8 cellular contexts compared by ENCODE assay signal in genomic region chr13:72781461-72782439, GRCh38. TPM values are rescaled to one million over a fixed set of nuclear protein-coding genes. Genes with fewer than 3 reads are reported as not detected.
DNase-seq lines count a peak whose midpoint lies in the region; ATAC-seq and TF ChIP-seq lines count a peak whose summit lies in the region.

Gene DIS3 (minus strand): TSS chr13:72781900. CDS start chr13:72781832, 68 bp downstream.
Gene PIBF1 (plus strand): TSS chr13:72782133. CDS start chr13:72783470, 1,337 bp downstream.

- H3K36me3 ChIP-seq in liver (ENCODE audit: control insufficient read depth in 4 of 4, insufficient read depth in 3 of 4, low read depth in 1 of 4, low read length in 3 of 4): peaks cover 0 to 15% (median 14%) of the 10 kb centered on the region in 4 donors

- peak within 1 kb of the TSS; percentile 73 to 97 (median 97) for H3K4me3 ChIP-seq in liver (ENCODE audit: low read depth in 1 of 3, low read length in 3 of 3)

- H3K4me3 Mint-ChIP-seq in CD4-positive, alpha-beta T cell: peak within 1 kb of the TSS; percentile 98

- peaks cover 75% of the 10 kb centered on the region for H3K36me3 Mint-ChIP-seq in CD4-positive, alpha-beta T cell (ENCODE audit: low read depth)

- intact Hi-C loops in CD4-positive, alpha-beta T cell (cut with DNase I, micrococcal nuclease): loop anchor here (2.0 kb wide), 2 partner anchors 53 to 55 kb away; partner anchors contain the start of genes BORA (in 1 of the 2) and MZT1 (in 1 of the 2)

- H3K9me3 ChIP-seq in CD4-positive, alpha-beta T cell (ENCODE audit: control insufficient read depth, low read length): no peaks in the 10 kb centered on the region
- no peaks in the 10 kb centered on the region for H3K9me3 ChIP-seq in liver (ENCODE audit: control insufficient read depth in 4 of 4, low read length in 3 of 4)

- POLR2A ChIA-PET in CD4-positive, alpha-beta T cell (lab: Charles Lee): interaction anchor here (0.7 to 1.7 kb wide), 2 partner anchors 14 to 54 kb away, joined by 3 read pairs; partner anchors contain the start of genes BORA and MZT1

- under 1% methylated on average over 81 of the region's 81 CpGs for WGBS in liver

- TF ChIP-seq CTCF in CD4-positive, alpha-beta T cell (IDR thresholded peaks at IDR 0.05): no peak
- peak; percentile 1 for TF ChIP-seq CTCF in liver (IDR thresholded peaks at IDR 0.05; ENCODE audit: low read depth, low read length, missing input control)

- CTCF ChIA-PET in CD4-positive, alpha-beta T cell (lab: Charles Lee): interaction anchor here (0.9 kb wide), 1 partner anchor 27 kb away, joined by 3 read pairs; no protein-coding TSS in a partner anchor

- peaks cover 7 to 29% (median 16%) of the 10 kb centered on the region in 4 donors for H3K4me1 ChIP-seq in liver (ENCODE audit: control insufficient read depth in 4 of 4, insufficient read depth in 4 of 4, low read length in 3 of 4)

- H3K9me3 Mint-ChIP-seq in CD4-positive, alpha-beta T cell: no peaks in the 10 kb centered on the region

- peaks cover 74% of the 10 kb centered on the region for H3K4me1 Mint-ChIP-seq in CD4-positive, alpha-beta T cell (ENCODE audit: low read depth)

- peak; percentile 96 for ATAC-seq in CD4-positive, alpha-beta T cell (ENCODE audit: poor library complexity)
- ATAC-seq in GM19397 (IDR thresholded peaks at IDR 0.05; ENCODE audit: unreplicated experiment) (peak; percentile 97), HG03571 (IDR thresholded peaks at IDR 0.05; ENCODE audit: unreplicated experiment) (peak; percentile 97)

- peak within 1 kb of the TSS; percentile 82 to 95 for H3K9ac ChIP-seq in liver (ENCODE audit: low read depth in 1 of 2, low read length in 2 of 2)

- H3K27ac ChIP-seq in CD4-positive, alpha-beta T cell (ENCODE audit: low read depth, low read length): peak within 1 kb of the TSS; percentile 87
- H3K27ac ChIP-seq in liver (ENCODE audit: low read depth in 1 of 2, low read length in 2 of 2): peak within 1 kb of the TSS; percentile 85 to 86

- DNase-seq in CD4-positive, alpha-beta T cell: peak; percentile 89 to 94 (median 92)
- DNase-seq in NCI-H82 (lab: John Stamatoyannopoulos, UW) (peak; percentile 100), dermis microvascular lymphatic vessel endothelial cell (ENCODE audit: low read depth in 2 of 2) (peak; percentile 92 to 98)
- DNase-seq in activated CD4-positive, alpha-beta T cell treated with anti-CD3 and anti-CD28 coated beads, Interleukin-2, amount 50 U/mL, for 48 hours: peak; percentile 96 to 97
- DNase-seq in stimulated activated CD4-positive, alpha-beta T cell treated with anti-CD3 and anti-CD28 coated beads, Interleukin-4, amount 100 ng/mL, for 24 hours: peak; percentile 98

- no peaks in the 10 kb centered on the region for H3K27me3 Mint-ChIP-seq in CD4-positive, alpha-beta T cell

- H3K27ac Mint-ChIP-seq in CD4-positive, alpha-beta T cell: peak within 1 kb of the TSS; percentile 95

- no peaks in the 10 kb centered on the region for H3K27me3 ChIP-seq in CD4-positive, alpha-beta T cell (ENCODE audit: control insufficient read depth, insufficient read depth, low read length)
- no peaks in the 10 kb centered on the region for H3K27me3 ChIP-seq in liver (ENCODE audit: control insufficient read depth in 4 of 4, insufficient read depth in 4 of 4, low read length in 3 of 4)

- TF ChIP-seq RAD21 in liver (IDR thresholded peaks at IDR 0.05): peak; percentile 15 to 21

TF ChIP-seq in liver, 16 proteins besides CTCF, POLR2A, EP300 and RAD21:
- peak; percentile 98 to 99 for TF ChIP-seq GABPA (IDR thresholded peaks at IDR 0.05 in 1 of 2, conservative IDR thresholded peaks at IDR 0.05 in 1 of 2)
- TF ChIP-seq EGR1 (IDR thresholded peaks at IDR 0.05; ENCODE audit: low read depth in 2 of 2): peak; percentile 53 to 77
- no peak for TF ChIP-seq FOXA1 (IDR thresholded peaks at IDR 0.05)
- peak; percentile 41 for TF ChIP-seq ATF3 (IDR thresholded peaks at IDR 0.05)
- TF ChIP-seq HNF4A (conservative IDR thresholded peaks at IDR 0.05): peak in 1 of 2 donors; percentile 22
- TF ChIP-seq, protein P1, sequence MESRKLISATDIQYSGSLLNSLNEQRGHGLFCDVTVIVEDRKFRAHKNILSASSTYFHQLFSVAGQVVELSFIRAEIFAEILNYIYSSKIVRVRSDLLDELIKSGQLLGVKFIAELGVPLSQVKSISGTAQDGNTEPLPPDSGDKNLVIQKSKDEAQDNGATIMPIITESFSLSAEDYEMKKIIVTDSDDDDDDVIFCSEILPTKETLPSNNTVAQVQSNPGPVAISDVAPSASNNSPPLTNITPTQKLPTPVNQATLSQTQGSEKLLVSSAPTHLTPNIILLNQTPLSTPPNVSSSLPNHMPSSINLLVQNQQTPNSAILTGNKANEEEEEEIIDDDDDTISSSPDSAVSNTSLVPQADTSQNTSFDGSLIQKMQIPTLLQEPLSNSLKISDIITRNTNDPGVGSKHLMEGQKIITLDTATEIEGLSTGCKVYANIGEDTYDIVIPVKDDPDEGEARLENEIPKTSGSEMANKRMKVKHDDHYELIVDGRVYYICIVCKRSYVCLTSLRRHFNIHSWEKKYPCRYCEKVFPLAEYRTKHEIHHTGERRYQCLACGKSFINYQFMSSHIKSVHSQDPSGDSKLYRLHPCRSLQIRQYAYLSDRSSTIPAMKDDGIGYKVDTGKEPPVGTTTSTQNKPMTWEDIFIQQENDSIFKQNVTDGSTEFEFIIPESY (IDR thresholded peaks at IDR 0.05): peak; percentile 99
- TF ChIP-seq HNF4G (IDR thresholded peaks at IDR 0.05): peak; percentile 20
- TF ChIP-seq, protein P2, sequence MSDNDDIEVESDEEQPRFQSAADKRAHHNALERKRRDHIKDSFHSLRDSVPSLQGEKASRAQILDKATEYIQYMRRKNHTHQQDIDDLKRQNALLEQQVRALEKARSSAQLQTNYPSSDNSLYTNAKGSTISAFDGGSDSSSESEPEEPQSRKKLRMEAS (IDR thresholded peaks at IDR 0.05): peak; percentile 97
- peak; percentile 84 for TF ChIP-seq SP1 (IDR thresholded peaks at IDR 0.05)
- TF ChIP-seq RXRA (IDR thresholded peaks at IDR 0.05): peak; percentile 60 to 66
- TF ChIP-seq NR2F2 (IDR thresholded peaks at IDR 0.05): peak; percentile 66
- TF ChIP-seq TAF1 (conservative IDR thresholded peaks at IDR 0.05): peak; percentile 84
- TF ChIP-seq REST (IDR thresholded peaks at IDR 0.05): peak; percentile 74
- no peak for TF ChIP-seq FOXA2 (IDR thresholded peaks at IDR 0.05)
- TF ChIP-seq JUND (IDR thresholded peaks at IDR 0.05): peak in 1 of 2 donors; percentile 28
- TF ChIP-seq YY1 (IDR thresholded peaks at IDR 0.05): peak; percentile 93

RNA-seq across cellular contexts. Expression of gene DIS3, which starts in this region (rescaled TPM):
- total RNA-seq in CD4-positive, alpha-beta T cell: 10 to 100 TPM; 47.9 to 51.7 TPM
- total RNA-seq in dermis microvascular lymphatic vessel endothelial cell (23.1 and 24.8 TPM in 2 replicates), liver (10 to 100 TPM; 14.3 to 17.4 TPM)
- polyA plus RNA-seq in liver: 1 to 10 TPM; 8.0 to 8.6 TPM

RNA-seq across cellular contexts. Expression of gene PIBF1, which starts in this region (rescaled TPM):
- total RNA-seq in CD4-positive, alpha-beta T cell: 10 to 100 TPM; 22.6 to 22.7 TPM
- total RNA-seq in dermis microvascular lymphatic vessel endothelial cell (6.7 and 11.8 TPM in 2 replicates), liver (10 to 100 TPM in 1 of 2 donors, 1 to 10 TPM in 1; 6.6 to 18.3 TPM)
- polyA plus RNA-seq in liver: 1 to 10 TPM; 3.1 to 6.4 TPM

Comparison
In these comparisons a context has a peak if more than half of its experiments do, and no peak if none do; other contexts are left out.
1. Peak in every context shown above with its lines: DNase-seq, ATAC-seq, H3K4me3 ChIP-seq and H3K27ac ChIP-seq.